In genomic region chr7:104111294-104111693, GRCh38 we compare ENCODE assay signal across 22 cellular contexts.
DNase-seq lines count a peak whose midpoint lies in the region; FAIRE-seq and TF ChIP-seq lines count a peak whose summit lies in the region.
"Had no signal": no experiment of that assay in that cellular context is flagged by ENCODE, and none has a peak within 500 bp of the region (broad histone marks: within the 10 kb centered on the region; RNA-seq: fewer than 3 reads in every experiment).

No MANE protein-coding gene starts in this region.

- no peaks in the 10 kb centered on the region for H3K9me3 ChIP-seq in WERI-Rb-1 (ENCODE audit: severe bottlenecking)
- H3K9me3 ChIP-seq: MG63, SK-N-SH had no signal

- no peak overlapping the region for H3K27ac ChIP-seq in WERI-Rb-1

- no peak for FAIRE-seq in frontal cortex (lab: Jason Lieb, UNC)
- FAIRE-seq: H54 had no signal

- DNase-seq in NCI-H2171 treated with DMSO at 0.1 percent for 48 hours (lab: John Stamatoyannopoulos, UW) (peak; percentile 44), NCI-H2171 (lab: John Stamatoyannopoulos, UW) (no peak), DMS53 treated with DMSO at 0.1 percent for 48 hours (lab: John Stamatoyannopoulos, UW; ENCODE audit: unreplicated experiment) (peak; percentile 69), LNCaP clone FGC (ENCODE audit: low read depth) (peak; percentile 56), WERI-Rb-1 (peak; percentile 27), NCI-H1092 (lab: John Stamatoyannopoulos, UW) (no peak), frontal cortex (ENCODE audit: low spot score in 2 of 2) (no peak)
- DNase-seq: C1 segment of cervical spinal cord; CD4-positive, alpha-beta memory T cell; COR-L47; KBM-7; MG63; NCI-H1436; NCI-H2081; NCI-H446; NCI-H526 treated with DMSO at 0.1 percent for 48 hours; NK-92 treated with Interleukin-12 subunit alpha and Interleukin-12 subunit beta, amount 100 ng/mL, for 24 hours; PC-3; SK-N-SH; SW 1271; T-helper 9 cell had no signal

- H3K36me3 ChIP-seq in WERI-Rb-1, result no peaks in the 10 kb centered on the region
- H3K36me3 ChIP-seq: MG63 had no signal

- H3K4me3 ChIP-seq in LNCaP clone FGC (ENCODE audit: low read depth, low read length) (no peak overlapping the region), WERI-Rb-1 (ENCODE audit: low read depth, low read length) (no peak overlapping the region)
- H3K4me3 ChIP-seq: MG63 had no signal

- TF ChIP-seq CTCF in LNCaP clone FGC (IDR thresholded peaks at IDR 0.05; ENCODE audit: control insufficient read depth, extremely low read depth, insufficient read depth), result no peak
- TF ChIP-seq CTCF in WERI-Rb-1 (IDR thresholded peaks at IDR 0.05; ENCODE audit: low read depth, low read length), result no peak

- no peaks in the 10 kb centered on the region for H3K27me3 ChIP-seq in WERI-Rb-1 (ENCODE audit: insufficient read depth, low read depth, severe bottlenecking)
- H3K27me3 ChIP-seq: MG63 had no signal

Comparison
In these comparisons a context has a peak if more than half of its experiments do, and no peak if none do; other contexts are left out.
1. DNase-seq: peak in NCI-H2171 treated with DMSO at 0.1 percent for 48 hours (single experiment), DMS53 treated with DMSO at 0.1 percent for 48 hours (single experiment), LNCaP clone FGC (single experiment) and WERI-Rb-1 (single experiment); none in NCI-H2171 (single experiment), NCI-H1092 (single experiment) and frontal cortex (0 of 2).